In the genomic region with DNA sequence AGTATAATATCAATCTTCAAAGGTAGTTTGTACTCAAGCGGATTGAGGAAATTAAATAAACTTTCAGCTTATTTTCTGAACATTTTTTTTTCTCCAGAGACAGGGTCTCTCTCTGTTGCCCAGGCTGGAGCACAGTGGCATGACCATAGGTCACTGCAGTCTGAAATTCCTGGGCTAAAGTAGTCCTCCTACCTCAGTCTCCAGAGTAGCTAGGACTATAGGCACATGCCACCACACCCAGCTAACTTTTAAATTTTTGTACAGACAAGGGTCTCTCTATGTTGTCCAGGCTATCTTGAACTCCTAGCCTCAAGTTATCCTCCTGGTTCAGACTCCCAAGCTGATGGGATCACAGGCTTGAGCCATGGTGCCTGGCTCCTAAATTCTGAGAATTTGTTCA, we compare ENCODE assay signal across 9 cellular contexts.
"Had no signal": no experiment of that assay in that cellular context is flagged by ENCODE, and none has a peak within 500 bp of the region (broad histone marks: within the 10 kb centered on the region; RNA-seq: fewer than 3 reads in every experiment).

No MANE protein-coding gene starts in this region.

- H3K27ac Mint-ChIP-seq: GM23338, H9 had no signal

- H3K4me3 ChIP-seq: GM23338 had no signal

- H3K27ac ChIP-seq: HL-60, KMS-11 had no signal

- H2AFZ ChIP-seq: GM23338 had no signal

- H3K4me3 Mint-ChIP-seq: GM23338, H9 had no signal

- H3K4me1 Mint-ChIP-seq: GM23338, H9 had no signal

- H3K4me2 ChIP-seq: GM23338, KMS-11 had no signal

- FAIRE-seq: H1, H54 had no signal

- H3K9me3 Mint-ChIP-seq: GM23338, H9 had no signal

- ATAC-seq: GM23338 had no signal

- H3K9ac ChIP-seq: KMS-11 had no signal

- DNase-seq: H9, HCEC 1CT, IMR-90, KBM-7 had no signal
